ENCODE assay signal across 9 cellular contexts in genomic region chr4:82284475-82284857, GRCh38.
DNase-seq lines count a peak whose midpoint lies in the region; ATAC-seq, FAIRE-seq and TF ChIP-seq lines count a peak whose summit lies in the region.
"Had no signal": no experiment of that assay in that cellular context is flagged by ENCODE, and none has a peak within 500 bp of the region (broad histone marks: within the 10 kb centered on the region; RNA-seq: fewer than 3 reads in every experiment).

No MANE protein-coding gene starts in this region.

- H3K4me3 ChIP-seq in keratinocyte (ENCODE audit: control insufficient read depth in 2 of 3, extremely low read depth in 1 of 3, insufficient read depth in 2 of 3, low read depth in 1 of 3, low read length in 3 of 3) (peak overlapping the region; percentile 36 to 69 (median 67)), thymus (ENCODE audit: low read length) (peak overlapping the region; percentile 68)
- H3K4me3 ChIP-seq: lung had no signal

- ATAC-seq in HG03196 (IDR thresholded peaks at IDR 0.05; ENCODE audit: unreplicated experiment) (no peak), HG02840 (IDR thresholded peaks at IDR 0.05; ENCODE audit: low FRiP score, unreplicated experiment) (no peak)

- H3K27ac Mint-ChIP-seq in activated CD4-positive, alpha-beta T cell treated with anti-CD3 and anti-CD28 coated beads, Interleukin-2, amount 10 ng/mL, durations not matched to agents 24 days and 14 days, result no peak overlapping the region
- H3K27ac Mint-ChIP-seq in activated naive CD4-positive, alpha-beta T cell treated with anti-CD3 and anti-CD28 coated beads, Interleukin-2, amount 50 U/mL, for 24 hours, result peak overlapping the region; percentile 13

- dilution Hi-C loops in keratinocyte (cut with MboI; ENCODE audit: extremely low pct_ligation_motif_present, low sequenced_read_pairs), result no loop called here

- FAIRE-seq in keratinocyte (lab: Jason Lieb, UNC), result no peak

- peak overlapping the region; percentile 88 for H3K4me2 ChIP-seq in keratinocyte (ENCODE audit: control insufficient read depth, extremely low read depth, insufficient read depth, low read depth, low read length)

- no peaks in the 10 kb centered on the region for H3K9me1 ChIP-seq in keratinocyte (ENCODE audit: control insufficient read depth, extremely low read depth, insufficient read depth, low read length)

- H2AFZ ChIP-seq in keratinocyte (ENCODE audit: control insufficient read depth, low read length), result peak overlapping the region; percentile 75

- no peak for TF ChIP-seq CTCF in keratinocyte (optimal IDR thresholded peaks at IDR 0.05 in 1 of 3, IDR thresholded peaks at IDR 0.05 in 1 of 3, conservative IDR thresholded peaks at IDR 0.05 in 1 of 3; ENCODE audit: extremely low read depth in 1 of 3, insufficient read depth in 2 of 3, low read length in 3 of 3)

- H3K4me1 ChIP-seq in keratinocyte (ENCODE audit: control insufficient read depth, extremely low read depth, insufficient read depth, low read length), result no peaks in the 10 kb centered on the region
- H3K4me1 ChIP-seq in thymus (ENCODE audit: control insufficient read depth, insufficient read depth, low read length), result peaks cover 5% of the 10 kb centered on the region

- DNase-seq in activated CD4-positive, alpha-beta T cell treated with anti-CD3 and anti-CD28 coated beads, Interleukin-2, amount 10 ng/mL, durations not matched to agents 24 days and 14 days, result peak; percentile 59
- DNase-seq in activated CD4-positive, alpha-beta T cell treated with anti-CD3 and anti-CD28 coated beads, Interleukin-2, amount 50 U/mL, for 1 hour, result no peak
- DNase-seq in keratinocyte (ENCODE audit: low read depth, low spot score) (no peak), DMS114 treated with DMSO at 0.1 percent for 48 hours (lab: John Stamatoyannopoulos, UW; ENCODE audit: unreplicated experiment) (no peak)

- no peak overlapping the region for H3K9ac ChIP-seq in keratinocyte (ENCODE audit: control insufficient read depth, extremely low read depth, insufficient read depth, low read length)

- H3K9me3 Mint-ChIP-seq in activated CD4-positive, alpha-beta T cell treated with anti-CD3 and anti-CD28 coated beads, Interleukin-2, amount 10 ng/mL, durations not matched to agents 24 days and 14 days, result no peaks in the 10 kb centered on the region
- H3K9me3 Mint-ChIP-seq in activated naive CD4-positive, alpha-beta T cell treated with anti-CD3 and anti-CD28 coated beads, Interleukin-2, amount 50 U/mL, for 24 hours, result no peaks in the 10 kb centered on the region

- H3K27me3 ChIP-seq in keratinocyte (ENCODE audit: control insufficient read depth, extremely low read depth, insufficient read depth, low read length) (no peaks in the 10 kb centered on the region), thymus (ENCODE audit: control insufficient read depth, insufficient read depth) (no peaks in the 10 kb centered on the region)

- no peaks in the 10 kb centered on the region for H4K20me1 ChIP-seq in keratinocyte (ENCODE audit: control insufficient read depth, extremely low read depth, insufficient read depth, low read length)

- H3K4me3 Mint-ChIP-seq in activated CD4-positive, alpha-beta T cell treated with anti-CD3 and anti-CD28 coated beads, Interleukin-2, amount 10 ng/mL, durations not matched to agents 24 days and 14 days, result peak overlapping the region; percentile 72
- peak overlapping the region; percentile 81 for H3K4me3 Mint-ChIP-seq in activated naive CD4-positive, alpha-beta T cell treated with anti-CD3 and anti-CD28 coated beads, Interleukin-2, amount 50 U/mL, for 24 hours

- 14% methylated on average over 9 of the region's 9 CpGs for WGBS in thymus

- H3K27ac ChIP-seq in keratinocyte (ENCODE audit: control insufficient read depth, insufficient read depth, low read length), result no peak overlapping the region
- no peak overlapping the region for H3K27ac ChIP-seq in thymus (ENCODE audit: low read depth)

- H3K9me3 ChIP-seq in keratinocyte (ENCODE audit: control insufficient read depth, low read depth, low read length) (no peaks in the 10 kb centered on the region), thymus (ENCODE audit: control insufficient read depth) (no peaks in the 10 kb centered on the region)

- H3K27me3 Mint-ChIP-seq in activated CD4-positive, alpha-beta T cell treated with anti-CD3 and anti-CD28 coated beads, Interleukin-2, amount 10 ng/mL, durations not matched to agents 24 days and 14 days, result peaks cover 27% of the 10 kb centered on the region
- H3K27me3 Mint-ChIP-seq in activated naive CD4-positive, alpha-beta T cell treated with anti-CD3 and anti-CD28 coated beads, Interleukin-2, amount 50 U/mL, for 24 hours, result no peaks in the 10 kb centered on the region

- no peaks in the 10 kb centered on the region for H3K79me2 ChIP-seq in keratinocyte (ENCODE audit: control insufficient read depth, insufficient read depth, low read length)

- peaks cover 12% of the 10 kb centered on the region for H3K4me1 Mint-ChIP-seq in activated CD4-positive, alpha-beta T cell treated with anti-CD3 and anti-CD28 coated beads, Interleukin-2, amount 10 ng/mL, durations not matched to agents 24 days and 14 days
- peaks cover 14% of the 10 kb centered on the region for H3K4me1 Mint-ChIP-seq in activated naive CD4-positive, alpha-beta T cell treated with anti-CD3 and anti-CD28 coated beads, Interleukin-2, amount 50 U/mL, for 24 hours

- intact Hi-C loops in activated CD4-positive, alpha-beta T cell treated with anti-CD3 and anti-CD28 coated beads, Interleukin-2, amount 10 ng/mL, durations not matched to agents 24 days and 14 days (cut with micrococcal nuclease), result loop anchor here (2.0 to 10.0 kb wide), 2 partner anchors 68 to 750 kb away; partner anchors contain the start of gene COPS4

- no peaks in the 10 kb centered on the region for H3K36me3 Mint-ChIP-seq in activated CD4-positive, alpha-beta T cell treated with anti-CD3 and anti-CD28 coated beads, Interleukin-2, amount 10 ng/mL, durations not matched to agents 24 days and 14 days (ENCODE audit: low read depth)
- no peaks in the 10 kb centered on the region for H3K36me3 Mint-ChIP-seq in activated naive CD4-positive, alpha-beta T cell treated with anti-CD3 and anti-CD28 coated beads, Interleukin-2, amount 50 U/mL, for 24 hours

- H3K36me3 ChIP-seq in keratinocyte (ENCODE audit: control insufficient read depth in 2 of 2, extremely low read depth in 1 of 2, insufficient read depth in 2 of 2, low read length in 2 of 2) (no peaks in the 10 kb centered on the region), thymus (ENCODE audit: control insufficient read depth, insufficient read depth) (no peaks in the 10 kb centered on the region)
